In the genomic region with DNA sequence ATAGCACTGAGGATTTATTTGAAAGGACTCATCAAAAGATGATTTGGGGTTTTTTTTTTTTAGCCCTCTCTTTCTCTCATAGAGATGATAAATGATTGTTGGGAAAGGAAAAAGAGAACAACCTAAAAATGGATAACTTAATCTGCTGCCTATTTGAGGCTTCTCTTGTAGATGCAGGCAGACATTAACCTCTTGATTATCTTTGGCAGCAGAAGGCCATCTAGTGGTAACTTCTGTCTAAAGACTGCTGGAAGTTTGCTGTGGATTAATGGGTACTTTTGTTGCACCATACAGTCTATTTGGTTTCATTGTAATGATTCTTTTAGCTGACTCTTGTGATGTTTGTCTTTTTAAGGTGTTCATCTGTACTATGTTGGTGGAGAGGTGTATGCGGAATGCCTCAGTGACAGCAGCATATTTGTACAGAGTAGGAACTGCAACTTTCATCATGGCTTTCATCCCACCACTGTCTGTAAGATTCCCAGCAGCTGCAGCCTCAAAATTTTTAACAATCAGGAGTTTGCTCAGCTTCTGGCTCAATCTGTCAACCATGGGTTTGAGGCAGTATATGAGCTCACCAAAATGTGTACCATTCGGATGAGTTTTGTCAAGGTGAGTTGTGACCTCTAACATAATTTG, we compare ENCODE assay signal across 8 cellular contexts.
DNase-seq lines count a peak whose midpoint lies in the region; ATAC-seq and TF ChIP-seq lines count a peak whose summit lies in the region.

No MANE protein-coding gene starts in this region.

- ATAC-seq in GM18511 (IDR thresholded peaks at IDR 0.05; ENCODE audit: unreplicated experiment) (peak; percentile 82), HG03457 (IDR thresholded peaks at IDR 0.05; ENCODE audit: unreplicated experiment) (peak; percentile 72), RWPE2 (ENCODE audit: low read depth) (peak; percentile 91), HG03095 (IDR thresholded peaks at IDR 0.05; ENCODE audit: unreplicated experiment) (no peak)

- TF ChIP-seq CTCF in RWPE2 (IDR thresholded peaks at IDR 0.05; ENCODE audit: poor library complexity, severe bottlenecking) (peak; percentile 92), fibroblast of pulmonary artery (IDR thresholded peaks at IDR 0.05; ENCODE audit: low read length, missing control alignments) (peak; percentile 83)

- H3K27ac ChIP-seq in RWPE2 (ENCODE audit: poor library complexity, severe bottlenecking) = no peak overlapping the region

- H3K36me3 ChIP-seq in RWPE2 (ENCODE audit: low read depth) = peaks cover 93% of the 10 kb centered on the region

- no peaks in the 10 kb centered on the region for H3K27me3 ChIP-seq in RWPE2 (ENCODE audit: insufficient read depth, poor library complexity, severe bottlenecking)

- DNase-seq in Ammon's horn (ENCODE audit: low spot score) (peak; percentile 72), RWPE2 (ENCODE audit: low spot score) (no peak), fibroblast of pulmonary artery (ENCODE audit: low read depth) (peak; percentile 80), retina (peak; percentile 30)
- DNase-seq in activated CD4-positive, alpha-beta T cell treated with anti-CD3 and anti-CD28 coated beads, Interleukin-2, amount 50 U/mL, for 48 hours = no peak

- no peak overlapping the region for H3K4me3 ChIP-seq in RWPE2 (ENCODE audit: severe bottlenecking)
- no peak overlapping the region for H3K4me3 ChIP-seq in fibroblast of pulmonary artery (replicated peaks; ENCODE audit: low read depth, low read length)

- no peaks in the 10 kb centered on the region for H3K9me3 ChIP-seq in RWPE2 (ENCODE audit: severe bottlenecking)

- H3K4me1 ChIP-seq in RWPE2 (ENCODE audit: insufficient read depth, poor library complexity, severe bottlenecking) = no peaks in the 10 kb centered on the region

Comparison
In these comparisons a context has a peak if more than half of its experiments do, and no peak if none do; other contexts are left out.
1. DNase-seq: peak in Ammon's horn (single experiment), fibroblast of pulmonary artery (single experiment) and retina (single experiment); none in RWPE2 (single experiment) and activated CD4-positive, alpha-beta T cell treated with anti-CD3 and anti-CD28 coated beads, Interleukin-2, amount 50 U/mL, for 48 hours (0 of 2).